8 cellular contexts compared by ENCODE assay signal in the genomic region with DNA sequence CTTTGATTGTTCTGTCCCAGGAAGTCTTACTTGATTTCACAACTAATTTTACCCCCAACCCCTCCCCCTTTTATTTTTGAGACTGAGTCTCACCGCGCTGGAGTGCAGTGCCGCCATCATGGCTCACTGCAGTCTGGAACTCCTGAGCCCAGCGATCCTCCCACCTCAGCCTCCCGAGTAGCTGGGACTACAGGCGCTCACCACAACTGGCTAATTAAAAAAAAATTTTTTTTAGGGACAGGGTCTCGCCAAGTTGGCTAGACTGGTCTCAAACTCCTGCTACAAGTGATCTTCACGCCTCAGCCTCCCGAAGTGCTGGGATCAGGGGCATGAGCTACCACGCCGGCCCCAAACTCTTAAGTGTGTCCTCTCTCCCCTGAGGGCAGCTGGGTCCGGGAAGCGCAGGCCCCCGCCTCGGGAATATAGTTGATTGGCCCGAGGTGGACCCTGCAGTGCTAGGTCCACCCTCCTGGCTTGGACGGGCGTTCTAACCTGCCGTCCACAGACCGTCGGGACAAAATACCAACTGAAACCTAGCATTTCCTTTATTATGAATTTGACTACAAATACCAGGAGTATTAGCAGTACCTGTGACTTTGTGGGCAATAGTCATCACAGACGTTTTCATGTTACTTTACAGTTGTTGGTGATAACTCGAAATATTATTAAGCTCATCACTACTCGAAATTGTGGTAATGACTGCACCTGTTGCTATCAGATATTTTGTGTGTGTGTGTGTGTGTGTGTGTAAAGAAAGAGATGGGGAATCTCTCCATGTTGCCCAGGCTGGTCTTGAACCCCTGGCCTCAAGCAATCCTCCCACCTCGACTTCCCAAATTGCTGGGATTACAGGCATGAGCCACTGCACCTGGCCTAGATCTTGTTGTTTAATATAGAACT. TPM values are rescaled to one million over a fixed set of nuclear protein-coding genes. Genes with fewer than 3 reads are reported as not detected.
DNase-seq lines count a peak whose midpoint lies in the region; ATAC-seq and TF ChIP-seq lines count a peak whose summit lies in the region.

No MANE protein-coding gene starts in this region.

- H3K4me1 Mint-ChIP-seq in GM23338 (peaks cover 26% of the 10 kb centered on the region), activated B cell treated with CpG ODN at 0.5 μM for 24 hours (peaks cover 48% of the 10 kb centered on the region)

- WGBS in right cardiac atrium = 71% methylated on average over 25 of the region's 25 CpGs

- H3K4me2 ChIP-seq in GM23338 = peak overlapping the region; percentile 77

- H3K36me3 ChIP-seq in GM23338 (ENCODE audit: insufficient read depth) (no peaks in the 10 kb centered on the region), skeletal muscle tissue (ENCODE audit: control insufficient read depth in 3 of 3, insufficient read depth in 3 of 3, low read length in 3 of 3) (no peaks in the 10 kb centered on the region)

- H3K4me3 Mint-ChIP-seq in GM23338 (peak overlapping the region; percentile 97), activated B cell treated with CpG ODN at 0.5 μM for 24 hours (peak overlapping the region; percentile 86)

- H3K79me2 ChIP-seq in GM23338 (replicated peaks; ENCODE audit: insufficient read depth) = peaks cover 36% of the 10 kb centered on the region

- H4K20me1 ChIP-seq in GM23338 (replicated peaks; ENCODE audit: insufficient read depth) = no peaks in the 10 kb centered on the region

- peak overlapping the region; percentile 96 for H3K4me3 ChIP-seq in GM23338
- peak overlapping the region; percentile 98 for H3K4me3 ChIP-seq in right cardiac atrium (ENCODE audit: low read length)
- peak overlapping the region; percentile 49 to 91 (median 54) for H3K4me3 ChIP-seq in skeletal muscle tissue (ENCODE audit: low read length in 3 of 3)

- H3K9me3 Mint-ChIP-seq in GM23338 (peaks cover 2% of the 10 kb centered on the region; the same call in 2 of the 3 replicates), activated B cell treated with CpG ODN at 0.5 μM for 24 hours (no peaks in the 10 kb centered on the region)

- TF ChIP-seq CTCF in GM23338 (conservative IDR thresholded peaks at IDR 0.05; ENCODE audit: low read depth in 2 of 2) (no peak), activated B cell treated with CpG ODN at 0.5 μM for 24 hours (IDR thresholded peaks at IDR 0.05) (no peak)

- POLR2A ChIA-PET in activated B cell treated with CpG ODN at 0.5 μM for 24 hours (lab: Charles Lee) = interaction anchor here (0.6 to 3.9 kb wide), 27 partner anchors 10 to 941 kb away, joined by 3 to 18 read pairs (median 4); partner anchors contain the start of genes H3-3A, LIN9, PSEN2 and SDE2

- H3K9me3 ChIP-seq in right cardiac atrium (ENCODE audit: control insufficient read depth, low read length) = no peaks in the 10 kb centered on the region
- H3K9me3 ChIP-seq in skeletal muscle tissue (ENCODE audit: control insufficient read depth in 3 of 3, low read length in 3 of 3) = no peaks in the 10 kb centered on the region

- CTCF ChIA-PET in activated B cell treated with CpG ODN at 0.5 μM for 24 hours (lab: Charles Lee) = interaction anchor here (0.6 to 3.8 kb wide), 20 partner anchors 9 to 1134 kb away, joined by 3 to 22 read pairs (median 4); partner anchors contain the start of gene LIN9

- H2AFZ ChIP-seq in GM23338 = peak overlapping the region; percentile 30; the same call in 1 of the 2 replicates

- H3K9me2 ChIP-seq in GM23338 (ENCODE audit: insufficient read depth) = no peaks in the 10 kb centered on the region

- H3K27ac ChIP-seq in GM23338 (ENCODE audit: low read depth) (peak overlapping the region; percentile 33; the same call in 1 of the 2 replicates), right cardiac atrium (ENCODE audit: low read length) (peak overlapping the region; percentile 18), skeletal muscle tissue (ENCODE audit: low read depth, low read length) (peak overlapping the region; percentile 63)

- DNase-seq in GM23338 (ENCODE audit: low spot score) = no peak
- no peak for DNase-seq in activated B cell treated with CpG ODN at 0.5 μM for 24 hours
- peak; percentile 25 to 73 (median 66) for DNase-seq in right cardiac atrium
- DNase-seq in hippocampal formation (lab: John Stamatoyannopoulos, UW) = no peak
- DNase-seq in iPS-NIHi11 (ENCODE audit: low spot score) = no peak
- DNase-seq in NAMALWA (ENCODE audit: low spot score) = no peak

- intact Hi-C loops in activated B cell treated with CpG ODN at 0.5 μM for 24 hours (cut with micrococcal nuclease) = loop anchor here (1.0 to 5.0 kb wide), 16 partner anchors 17 to 1976 kb away; partner anchors contain the start of genes COQ8A, H3-3A, IBA57 and LBR
- intact Hi-C loops in right cardiac atrium (cut with DNase I) = no loop called here

- H3K36me3 Mint-ChIP-seq in GM23338 (ENCODE audit: low read depth) = peaks cover 8% of the 10 kb centered on the region
- peaks cover 15% of the 10 kb centered on the region for H3K36me3 Mint-ChIP-seq in activated B cell treated with CpG ODN at 0.5 μM for 24 hours (ENCODE audit: low read depth)

- H3K9ac ChIP-seq in skeletal muscle tissue (ENCODE audit: low read depth in 1 of 3, low read length in 3 of 3) = peak overlapping the region in 2 of 3 donors; percentile 14 to 40

- H3K4me1 ChIP-seq in GM23338 (ENCODE audit: insufficient read depth) (peaks cover 22% of the 10 kb centered on the region), right cardiac atrium (ENCODE audit: control insufficient read depth, insufficient read depth, low read length) (peaks cover 19% of the 10 kb centered on the region), skeletal muscle tissue (ENCODE audit: control insufficient read depth in 3 of 3, insufficient read depth in 3 of 3, low read length in 3 of 3) (peaks cover 27 to 31% (median 29%) of the 10 kb centered on the region in 3 donors)

- ATAC-seq in GM23338 (no peak; the same call in 1 of the 3 replicates), activated B cell treated with CpG ODN at 0.5 μM for 24 hours (ENCODE audit: low read depth) (no peak), right cardiac atrium (peak; percentile 12 to 22), GM18511 (IDR thresholded peaks at IDR 0.05; ENCODE audit: unreplicated experiment) (no peak)

- H3K27me3 ChIP-seq in GM23338 (ENCODE audit: insufficient read depth) (no peaks in the 10 kb centered on the region), right cardiac atrium (ENCODE audit: control insufficient read depth, insufficient read depth) (no peaks in the 10 kb centered on the region), skeletal muscle tissue (ENCODE audit: control insufficient read depth in 3 of 3, insufficient read depth in 3 of 3, low read length in 3 of 3) (no peaks in the 10 kb centered on the region)

- peaks cover 4% of the 10 kb centered on the region for H3K27me3 Mint-ChIP-seq in GM23338 (ENCODE audit: insufficient read depth, low read depth, poor library complexity)
- H3K27me3 Mint-ChIP-seq in activated B cell treated with CpG ODN at 0.5 μM for 24 hours = no peaks in the 10 kb centered on the region

- H3K27ac Mint-ChIP-seq in GM23338 = peak overlapping the region; percentile 91
- peak overlapping the region; percentile 91 for H3K27ac Mint-ChIP-seq in activated B cell treated with CpG ODN at 0.5 μM for 24 hours

- peaks cover 8% of the 10 kb centered on the region; the same call in 1 of the 2 replicates for H3F3A ChIP-seq in GM23338 (replicated peaks; ENCODE audit: low read depth)

TF ChIP-seq in GM23338, 12 proteins besides CTCF, POLR2A, EP300 and RAD21:
- TF ChIP-seq EZH2phosphoT487 (IDR thresholded peaks at IDR 0.05; ENCODE audit: unreplicated experiment) = no peak
- no peak for TF ChIP-seq ETS1 (IDR thresholded peaks at IDR 0.05)

RNA-seq across cellular contexts. Expression of gene PARP1, which starts 0.6 kb away (rescaled TPM):
- 603 and 877 TPM in 2 replicates for total RNA-seq in GM23338 (2014; rRNA removed; shearing (Covaris generic))
- polyA plus RNA-seq in GM23338 (2016; fragmentation: Nextera tagmentation; extraction: Ambion mirVana) (1,061 and 1,082 TPM in 2 replicates), right cardiac atrium (34.2 TPM)
- total RNA-seq in activated B cell treated with CpG ODN at 0.5 μM for 24 hours (232 and 260 TPM in 2 replicates), right cardiac atrium (10 to 100 TPM; 50.2 to 61.6 (median 56.4) TPM), skeletal muscle tissue (94.5 TPM)

Comparison
In these comparisons a context has a peak if more than half of its experiments do, and no peak if none do; other contexts are left out.
1. ATAC-seq: peak in right cardiac atrium (2 of 2); none in GM23338 (single experiment), activated B cell treated with CpG ODN at 0.5 μM for 24 hours (single experiment) and GM18511 (single experiment).
2. DNase-seq: peak in right cardiac atrium (3 of 3); none in GM23338 (single experiment), activated B cell treated with CpG ODN at 0.5 μM for 24 hours (single experiment), hippocampal formation (0 of 2), iPS-NIHi11 (single experiment) and NAMALWA (single experiment).
3. Peak in every context shown above with its lines, with median percentiles within 50 percentile points of each other: H3K27ac ChIP-seq and H3K4me3 ChIP-seq.